8 cellular contexts compared by ENCODE assay signal in the genomic region with DNA sequence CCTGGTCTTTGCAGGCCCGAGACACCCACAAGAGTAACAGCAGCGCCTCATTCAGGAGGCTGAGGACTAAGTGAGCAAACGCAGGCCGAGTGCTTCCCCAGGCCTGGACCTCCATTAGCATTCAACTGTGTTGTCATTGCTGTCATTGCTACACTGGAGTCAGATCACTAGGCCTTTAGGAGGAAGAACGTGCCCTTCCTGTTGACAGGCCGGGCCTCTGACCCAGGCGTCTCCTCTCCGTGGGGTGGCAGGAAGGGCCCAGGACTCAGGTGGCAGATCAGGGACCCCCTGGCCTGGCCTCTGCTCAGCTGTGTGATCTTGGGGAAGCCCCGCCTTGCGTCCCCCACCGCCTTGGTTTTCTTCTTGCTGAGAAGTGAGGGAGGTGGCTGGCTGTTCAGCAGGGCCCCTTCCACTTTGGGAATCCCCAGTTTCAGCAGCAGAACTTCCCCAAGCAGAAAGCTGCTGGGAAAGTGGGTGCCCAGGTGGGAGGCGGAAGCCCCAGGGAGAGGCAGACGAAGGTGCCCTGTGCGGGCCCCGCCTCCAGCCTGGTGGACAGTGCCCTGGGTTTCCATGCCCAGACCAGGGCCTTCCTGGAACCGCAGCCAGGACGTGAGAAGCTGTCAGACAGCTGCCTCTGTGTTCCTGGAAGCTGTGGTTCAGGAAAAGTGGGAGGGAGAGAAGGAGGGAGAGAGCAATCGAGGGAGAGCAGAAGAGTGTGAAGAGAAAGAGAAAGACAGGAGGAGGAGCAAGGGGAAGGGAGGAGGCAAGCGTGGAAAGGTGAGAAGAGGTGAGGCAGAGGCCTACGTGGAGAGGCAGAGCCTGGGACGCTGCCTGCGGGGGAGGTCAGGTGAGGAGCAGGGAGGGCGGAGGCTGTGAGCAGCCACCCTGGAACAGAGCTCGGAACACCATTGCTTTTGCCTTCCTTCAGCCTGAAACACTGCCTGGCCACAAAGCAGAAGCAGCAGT. TPM values are rescaled to one million over a fixed set of nuclear protein-coding genes. Genes with fewer than 3 reads are reported as not detected.
DNase-seq lines count a peak whose midpoint lies in the region; ATAC-seq and TF ChIP-seq lines count a peak whose summit lies in the region.

No MANE protein-coding gene starts in this region.

- no peaks in the 10 kb centered on the region for H3K36me3 Mint-ChIP-seq in CD4-positive, alpha-beta T cell (ENCODE audit: low read depth)
- peaks cover 3% of the 10 kb centered on the region for H3K36me3 Mint-ChIP-seq in central memory CD8-positive, alpha-beta T cell (ENCODE audit: insufficient read depth)

- H3K4me3 ChIP-seq in OCI-LY7 (ENCODE audit: low read depth, low read length, poor library complexity, severe bottlenecking) (no peak overlapping the region), neutrophil (ENCODE audit: low read depth in 1 of 2, low read length in 1 of 2) (peak overlapping the region; percentile 41 to 53)

- H3K27me3 Mint-ChIP-seq in CD4-positive, alpha-beta T cell, result no peaks in the 10 kb centered on the region
- no peaks in the 10 kb centered on the region for H3K27me3 Mint-ChIP-seq in central memory CD8-positive, alpha-beta T cell

- no TSS peak for BruUV-seq in OCI-LY7 (replicated peaks; lab: Mats Ljungman, UMichigan)

- H3K27ac ChIP-seq in CD4-positive, alpha-beta T cell (ENCODE audit: low read depth, low read length), result peak overlapping the region; percentile 61
- no peak overlapping the region for H3K27ac ChIP-seq in OCI-LY7 (ENCODE audit: low read depth, low read length, poor library complexity, severe bottlenecking)
- peak overlapping the region; percentile 98 for H3K27ac ChIP-seq in neutrophil

- peak in 8 of 10 experiments; percentile 8 to 49 (median 22) for DNase-seq in CD4-positive, alpha-beta T cell
- DNase-seq in OCI-LY7 (ENCODE audit: low spot score) (peak; percentile 38), mesenteric fat pad (ENCODE audit: low spot score) (no peak), islet precursor cell (no peak), NCI-H128 (lab: John Stamatoyannopoulos, UW; ENCODE audit: unreplicated experiment) (no peak)
- DNase-seq in central memory CD8-positive, alpha-beta T cell (ENCODE audit: low spot score in 2 of 2), result peak in 1 of 2 donors; percentile 38

- no peaks in the 10 kb centered on the region for H3K9me3 ChIP-seq in CD4-positive, alpha-beta T cell (ENCODE audit: control insufficient read depth, low read length)
- no peaks in the 10 kb centered on the region for H3K9me3 ChIP-seq in OCI-LY7 (ENCODE audit: low read length)
- H3K9me3 ChIP-seq in neutrophil, result no peaks in the 10 kb centered on the region

- POLR2A ChIA-PET in CD4-positive, alpha-beta T cell (lab: Charles Lee), result interaction anchor here (0.7 to 2.2 kb wide), 4 partner anchors 12 to 119 kb away, joined by 3 to 28 read pairs (median 7); no protein-coding TSS in a partner anchor
- POLR2A ChIA-PET in OCI-LY7 (lab: Charles Lee), result interaction anchor here (0.6 kb wide), 1 partner anchor 80 kb away, joined by 3 read pairs; no protein-coding TSS in a partner anchor

- H3K27ac Mint-ChIP-seq in CD4-positive, alpha-beta T cell, result peak overlapping the region; percentile 90
- peak overlapping the region; percentile 99 for H3K27ac Mint-ChIP-seq in central memory CD8-positive, alpha-beta T cell (ENCODE audit: low read depth)

- TF ChIP-seq CTCF in CD4-positive, alpha-beta T cell (IDR thresholded peaks at IDR 0.05), result no peak
- TF ChIP-seq CTCF in OCI-LY7 (conservative IDR thresholded peaks at IDR 0.05; ENCODE audit: low read length), result peak; percentile 45
- peak; percentile 43 for TF ChIP-seq CTCF in neutrophil (IDR thresholded peaks at IDR 0.05)

- H3K9me2 ChIP-seq in OCI-LY7 (ENCODE audit: insufficient read depth, low read length), result no peaks in the 10 kb centered on the region

- H3K36me3 ChIP-seq in OCI-LY7 (ENCODE audit: insufficient read depth, low read length), result no peaks in the 10 kb centered on the region
- H3K36me3 ChIP-seq in neutrophil, result no peaks in the 10 kb centered on the region

- no peaks in the 10 kb centered on the region for H4K20me1 ChIP-seq in OCI-LY7 (ENCODE audit: insufficient read depth, low read length)

- H2AFZ ChIP-seq in OCI-LY7 (ENCODE audit: low read length), result no peak overlapping the region; the same call in 1 of the 2 replicates

- H3K4me2 ChIP-seq in OCI-LY7 (ENCODE audit: low read length), result no peak overlapping the region

- intact Hi-C loops in CD4-positive, alpha-beta T cell (cut with DNase I, micrococcal nuclease), result no loop called here
- intact Hi-C loops in OCI-LY7 (cut with micrococcal nuclease; ENCODE audit: unreplicated experiment), result no loop called here

- H3K9me3 Mint-ChIP-seq in CD4-positive, alpha-beta T cell, result no peaks in the 10 kb centered on the region
- no peaks in the 10 kb centered on the region for H3K9me3 Mint-ChIP-seq in central memory CD8-positive, alpha-beta T cell

- H3K4me3 Mint-ChIP-seq in CD4-positive, alpha-beta T cell, result peak overlapping the region; percentile 51
- H3K4me3 Mint-ChIP-seq in central memory CD8-positive, alpha-beta T cell, result peak overlapping the region; percentile 68

- ATAC-seq in CD4-positive, alpha-beta T cell (ENCODE audit: poor library complexity), result peak; percentile 50
- peak; percentile 29 for ATAC-seq in GM21576 (IDR thresholded peaks at IDR 0.05; ENCODE audit: unreplicated experiment)
- ATAC-seq in central memory CD8-positive, alpha-beta T cell (replicated peaks; ENCODE audit: extremely low read depth, poor library complexity, severe bottlenecking), result peak; percentile 45

- peaks cover 16% of the 10 kb centered on the region for H3K4me1 Mint-ChIP-seq in CD4-positive, alpha-beta T cell (ENCODE audit: low read depth)
- H3K4me1 Mint-ChIP-seq in central memory CD8-positive, alpha-beta T cell, result peaks cover 21% of the 10 kb centered on the region

- CTCF ChIA-PET in CD4-positive, alpha-beta T cell (lab: Charles Lee), result interaction anchor here (0.6 to 1.9 kb wide), 3 partner anchors 13 to 119 kb away, joined by 3 to 9 read pairs (median 4); no protein-coding TSS in a partner anchor
- CTCF ChIA-PET in OCI-LY7 (lab: Charles Lee; ENCODE audit: unreplicated experiment), result interaction anchor here (1.1 kb wide), 1 partner anchor 119 kb away, joined by 5 read pairs; no protein-coding TSS in a partner anchor

- H3K27me3 ChIP-seq in CD4-positive, alpha-beta T cell (ENCODE audit: control insufficient read depth, insufficient read depth, low read length), result no peaks in the 10 kb centered on the region
- H3K27me3 ChIP-seq in neutrophil, result no peaks in the 10 kb centered on the region

- H3K4me1 ChIP-seq in OCI-LY7 (ENCODE audit: insufficient read depth, low read length, poor library complexity, severe bottlenecking) (peaks cover 3% of the 10 kb centered on the region), neutrophil (ENCODE audit: control insufficient read depth in 1 of 2, insufficient read depth in 1 of 2, low read depth in 1 of 2, low read length in 1 of 2) (peaks cover 52 to 55% of the 10 kb centered on the region in 2 experiments)

- no peaks in the 10 kb centered on the region for H3K79me2 ChIP-seq in OCI-LY7 (ENCODE audit: insufficient read depth, low read depth, low read length)

RNA-seq across cellular contexts. Expression of a gene that starts 18.9 kb away (rescaled TPM):
- not detected for total RNA-seq in CD4-positive, alpha-beta T cell
- not detected in 2 replicates for total RNA-seq in OCI-LY7 (2014; rRNA removed; shearing (Covaris generic))
- total RNA-seq in OCI-LY7 (2022) (not detected in 2 replicates), mesenteric fat pad (2.8 TPM)

RNA-seq across cellular contexts. Expression of a gene that starts 24.0 kb away (rescaled TPM):
- not detected for total RNA-seq in CD4-positive, alpha-beta T cell
- total RNA-seq in OCI-LY7 (2014; rRNA removed; shearing (Covaris generic)), result not detected in 2 replicates
- total RNA-seq in OCI-LY7 (2022) (not detected in 2 replicates), mesenteric fat pad (1.3 TPM)

Comparison
In these comparisons a context has a peak if more than half of its experiments do, and no peak if none do; other contexts are left out.
1. DNase-seq: peak in CD4-positive, alpha-beta T cell (8 of 10) and OCI-LY7 (single experiment); none in mesenteric fat pad (single experiment), islet precursor cell (single experiment) and NCI-H128 (single experiment).
2. Peak in every context shown above with its lines, with median percentiles within 50 percentile points of each other: ATAC-seq.